In the genomic region with DNA sequence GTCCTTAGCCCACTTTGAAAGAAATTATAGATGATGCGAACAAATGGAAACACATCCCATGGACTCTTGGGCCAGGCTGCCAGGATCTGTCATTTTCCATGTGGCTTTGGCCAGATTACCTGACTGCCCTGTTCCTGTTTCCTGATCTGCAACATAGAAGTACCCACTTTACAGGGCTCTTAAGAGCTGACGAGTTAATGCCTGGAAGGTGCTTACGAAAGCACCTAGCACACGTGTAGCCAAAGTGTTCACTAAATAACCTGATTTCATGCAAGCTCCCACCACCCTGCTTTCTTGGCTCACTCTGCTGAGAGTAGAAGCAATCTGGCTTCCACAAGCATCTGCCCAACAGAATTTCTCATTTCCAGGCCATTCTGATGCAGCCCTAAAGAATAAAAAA, we compare ENCODE assay signal across 21 cellular contexts.
DNase-seq lines count a peak whose midpoint lies in the region; ATAC-seq and TF ChIP-seq lines count a peak whose summit lies in the region.
"Had no signal": no experiment of that assay in that cellular context is flagged by ENCODE, and none has a peak within 500 bp of the region (broad histone marks: within the 10 kb centered on the region; RNA-seq: fewer than 3 reads in every experiment).

No MANE protein-coding gene starts in this region.

- peaks cover 38% of the 10 kb centered on the region for H3K4me1 Mint-ChIP-seq in osteocyte (ENCODE audit: unreplicated experiment)
- H3K4me1 Mint-ChIP-seq: CD4-positive, alpha-beta memory T cell had no signal

- peak; percentile 90 for ATAC-seq in left lung
- ATAC-seq: A549, Right ventricle myocardium inferior had no signal

- H3K27me3 Mint-ChIP-seq in osteocyte (ENCODE audit: unreplicated experiment) = no peaks in the 10 kb centered on the region

- intact Hi-C loops in left lung (cut with DNase I) = no loop called here

- peak overlapping the region; percentile 48 for H3K27ac Mint-ChIP-seq in osteocyte (ENCODE audit: unreplicated experiment)

- no peaks in the 10 kb centered on the region for H3K9me3 Mint-ChIP-seq in osteocyte (ENCODE audit: unreplicated experiment)

- H3K27me3 ChIP-seq in left lung = no peaks in the 10 kb centered on the region
- no peaks in the 10 kb centered on the region for H3K27me3 ChIP-seq in Peyer's patch
- H3K27me3 ChIP-seq: SJCRH30 had no signal

- H3K4me3 ChIP-seq in left lung (no peak overlapping the region), Peyer's patch (no peak overlapping the region)
- H3K4me3 ChIP-seq: A549, SJCRH30 had no signal

- no peaks in the 10 kb centered on the region for H3K36me3 Mint-ChIP-seq in osteocyte (ENCODE audit: unreplicated experiment)
- H3K36me3 Mint-ChIP-seq: CD4-positive, alpha-beta memory T cell had no signal

- no peak for TF ChIP-seq POLR2A in Peyer's patch (IDR thresholded peaks at IDR 0.05)

- H3K27ac ChIP-seq in left lung (peak overlapping the region; percentile 19 to 41), Peyer's patch (no peak overlapping the region)
- H3K27ac ChIP-seq: A549, SJCRH30 had no signal

- no peak overlapping the region for H3K4me3 Mint-ChIP-seq in osteocyte (ENCODE audit: unreplicated experiment)
- H3K4me3 Mint-ChIP-seq: CD4-positive, alpha-beta memory T cell had no signal

- H3K4me1 ChIP-seq in left lung (no peaks in the 10 kb centered on the region), Peyer's patch (no peaks in the 10 kb centered on the region)
- H3K4me1 ChIP-seq: SJCRH30 had no signal

- H3K36me3 ChIP-seq in left lung (no peaks in the 10 kb centered on the region), Peyer's patch (no peaks in the 10 kb centered on the region)
- H3K36me3 ChIP-seq: SJCRH30 had no signal

- TF ChIP-seq CTCF in left lung (IDR thresholded peaks at IDR 0.05) (no peak), osteocyte (IDR thresholded peaks at IDR 0.05) (no peak), Peyer's patch (IDR thresholded peaks at IDR 0.05) (no peak)

- no peaks in the 10 kb centered on the region for H3K9me3 ChIP-seq in left lung
- no peaks in the 10 kb centered on the region for H3K9me3 ChIP-seq in Peyer's patch
- H3K9me3 ChIP-seq: A549, SJCRH30 had no signal

- DNase-seq in NCI-H2029 (lab: John Stamatoyannopoulos, UW) (peak; percentile 93), NCI-H510A (lab: John Stamatoyannopoulos, UW) (peak; percentile 5), left lung (peak in 1 of 2 donors; percentile 35), osteocyte (ENCODE audit: extremely low spot score, unreplicated experiment) (no peak), Peyer's patch (no peak), cerebellar cortex (ENCODE audit: low spot score) (no peak), NCI-H1092 treated with DMSO at 0.1 percent for 48 hours (lab: John Stamatoyannopoulos, UW) (no peak)
- DNase-seq: C1 segment of cervical spinal cord; CD4-positive, alpha-beta memory T cell; COR-L47; DND-41; Karpas-422; NCI-H1436; NCI-H1930; NCI-H2171; NCI-H345; NCI-H524 treated with DMSO at 0.1 percent for 48 hours; NCI-H774; SJCRH30 had no signal

Comparison
In these comparisons a context has a peak if more than half of its experiments do, and no peak if none do; other contexts are left out.
1. DNase-seq: peak in NCI-H2029 (single experiment) and NCI-H510A (single experiment); none in osteocyte (single experiment), Peyer's patch (0 of 3), cerebellar cortex (single experiment) and NCI-H1092 treated with DMSO at 0.1 percent for 48 hours (single experiment).
2. H3K27ac ChIP-seq: peak in left lung (2 of 2); none in Peyer's patch (0 of 4).